ENCODE assay signal across 8 cellular contexts in genomic region chr5:10111575-10111974, GRCh38.
DNase-seq lines count a peak whose midpoint lies in the region; ATAC-seq and TF ChIP-seq lines count a peak whose summit lies in the region.

No MANE protein-coding gene starts in this region.

- H2AFZ ChIP-seq in Karpas-422 (ENCODE audit: low read length) = no peak overlapping the region

- no peaks in the 10 kb centered on the region for H3K9me2 ChIP-seq in Karpas-422 (replicated peaks; ENCODE audit: insufficient read depth, low read length)

- no peaks in the 10 kb centered on the region for H3K27me3 Mint-ChIP-seq in activated CD8-positive, alpha-beta T cell treated with anti-CD3 and anti-CD28 coated beads, Interleukin-2, amount 10 ng/mL, durations not matched to agents 7 days and 5 days (ENCODE audit: low read depth)

- H3K79me2 ChIP-seq in Karpas-422 (ENCODE audit: low read length) = no peaks in the 10 kb centered on the region

- H3K4me1 Mint-ChIP-seq in activated CD8-positive, alpha-beta T cell treated with anti-CD3 and anti-CD28 coated beads, Interleukin-2, amount 10 ng/mL, durations not matched to agents 7 days and 5 days (ENCODE audit: low read depth) = no peaks in the 10 kb centered on the region

- no peaks in the 10 kb centered on the region for H3K9me3 ChIP-seq in cardiac muscle cell (ENCODE audit: low read depth)
- no peaks in the 10 kb centered on the region for H3K9me3 ChIP-seq in Karpas-422 (ENCODE audit: low read length)

- H3K36me3 ChIP-seq in cardiac muscle cell (no peaks in the 10 kb centered on the region), Karpas-422 (ENCODE audit: insufficient read depth, low read length) (no peaks in the 10 kb centered on the region)

- H3K9me3 Mint-ChIP-seq in activated CD8-positive, alpha-beta T cell treated with anti-CD3 and anti-CD28 coated beads, Interleukin-2, amount 10 ng/mL, durations not matched to agents 7 days and 5 days (ENCODE audit: insufficient read depth) = no peaks in the 10 kb centered on the region

- no peaks in the 10 kb centered on the region for H3K4me1 ChIP-seq in cardiac muscle cell (ENCODE audit: low read depth)
- H3K4me1 ChIP-seq in Karpas-422 (ENCODE audit: low read length) = no peaks in the 10 kb centered on the region

- DNase-seq in cardiac muscle cell (ENCODE audit: low read depth in 1 of 2, low spot score in 1 of 2) (peak; percentile 60 to 64), cardiac septum (ENCODE audit: low spot score) (no peak), Karpas-422 (peak; percentile 79), medulla oblongata (ENCODE audit: extremely low spot score) (peak; percentile 63), NOMO-1 treated with dmso at 0.1 percent for 144 hours (lab: John Stamatoyannopoulos, UW; ENCODE audit: unreplicated experiment) (no peak), DMS79 (lab: John Stamatoyannopoulos, UW) (no peak)
- DNase-seq in activated CD8-positive, alpha-beta T cell treated with anti-CD3 and anti-CD28 coated beads, Interleukin-2, amount 10 ng/mL, durations not matched to agents 7 days and 5 days = no peak
- DNase-seq in stimulated activated CD4-positive, alpha-beta T cell treated with anti-CD3 and anti-CD28 coated beads, Interleukin-1b, Interleukin-23, amount 100 ng/mL, for 48 hours = no peak

- no peak overlapping the region for H3K9ac ChIP-seq in Karpas-422 (ENCODE audit: low read length)

- CTCF ChIA-PET in activated CD8-positive, alpha-beta T cell treated with anti-CD3 and anti-CD28 coated beads, Interleukin-2, amount 10 ng/mL, durations not matched to agents 7 days and 5 days (lab: Charles Lee) = no interaction called here

- no peaks in the 10 kb centered on the region for H3K36me3 Mint-ChIP-seq in activated CD8-positive, alpha-beta T cell treated with anti-CD3 and anti-CD28 coated beads, Interleukin-2, amount 10 ng/mL, durations not matched to agents 7 days and 5 days (ENCODE audit: low read depth)

- H3K4me2 ChIP-seq in Karpas-422 (ENCODE audit: low read depth, low read length, poor library complexity, severe bottlenecking) = no peak overlapping the region

- H3K27ac ChIP-seq in cardiac muscle cell (no peak overlapping the region), Karpas-422 (ENCODE audit: low read length) (no peak overlapping the region)

- intact Hi-C loops in cardiac septum (cut with DNase I) = no loop called here

- H3K4me3 Mint-ChIP-seq in activated CD8-positive, alpha-beta T cell treated with anti-CD3 and anti-CD28 coated beads, Interleukin-2, amount 10 ng/mL, durations not matched to agents 7 days and 5 days = no peak overlapping the region

- TF ChIP-seq CTCF in cardiac muscle cell (IDR thresholded peaks at IDR 0.05; ENCODE audit: low read depth, low read length) = peak; percentile 56

- H3K27ac Mint-ChIP-seq in activated CD8-positive, alpha-beta T cell treated with anti-CD3 and anti-CD28 coated beads, Interleukin-2, amount 10 ng/mL, durations not matched to agents 7 days and 5 days = no peak overlapping the region

- no peaks in the 10 kb centered on the region for H3K27me3 ChIP-seq in cardiac muscle cell
- no peaks in the 10 kb centered on the region for H3K27me3 ChIP-seq in Karpas-422 (ENCODE audit: low read length)

- H3K4me3 ChIP-seq in cardiac muscle cell = no peak overlapping the region
- H3K4me3 ChIP-seq in Karpas-422 (ENCODE audit: low read length) = no peak overlapping the region

- H4K20me1 ChIP-seq in Karpas-422 (ENCODE audit: insufficient read depth, low read depth, low read length) = no peaks in the 10 kb centered on the region

- peak; percentile 23 for ATAC-seq in activated CD8-positive, alpha-beta T cell treated with anti-CD3 and anti-CD28 coated beads, Interleukin-2, amount 10 ng/mL, durations not matched to agents 7 days and 5 days

- POLR2A ChIA-PET in activated CD8-positive, alpha-beta T cell treated with anti-CD3 and anti-CD28 coated beads, Interleukin-2, amount 10 ng/mL, durations not matched to agents 7 days and 5 days (lab: Charles Lee) = no interaction called here

Comparison
In these comparisons a context has a peak if more than half of its experiments do, and no peak if none do; other contexts are left out.
1. DNase-seq: peak in cardiac muscle cell (2 of 2), Karpas-422 (single experiment) and medulla oblongata (single experiment); none in cardiac septum (single experiment), activated CD8-positive, alpha-beta T cell treated with anti-CD3 and anti-CD28 coated beads, Interleukin-2, amount 10 ng/mL, durations not matched to agents 7 days and 5 days (single experiment), NOMO-1 treated with dmso at 0.1 percent for 144 hours (single experiment), DMS79 (single experiment) and stimulated activated CD4-positive, alpha-beta T cell treated with anti-CD3 and anti-CD28 coated beads, Interleukin-1b, Interleukin-23, amount 100 ng/mL, for 48 hours (single experiment).